In genomic region chr3:114332342-114333179, GRCh38 we compare ENCODE assay signal across 12 cellular contexts. TPM values are rescaled to one million over a fixed set of nuclear protein-coding genes. Genes with fewer than 3 reads are reported as not detected.
DNase-seq lines count a peak whose midpoint lies in the region; ATAC-seq, FAIRE-seq and TF ChIP-seq lines count a peak whose summit lies in the region.
"Had no signal": no experiment of that assay in that cellular context is flagged by ENCODE, and none has a peak within 500 bp of the region (broad histone marks: within the 10 kb centered on the region; RNA-seq: fewer than 3 reads in every experiment).

No MANE protein-coding gene starts in this region.

- TF ChIP-seq CTCF in PC-3 (conservative IDR thresholded peaks at IDR 0.05; ENCODE audit: low read depth, low read length) = no peak

- CTCF ChIA-PET in PC-3 (lab: Charles Lee) = no interaction called here

- peaks cover 27% of the 10 kb centered on the region for H3K4me1 Mint-ChIP-seq in memory B cell

- H3K4me1 ChIP-seq in PC-3 (ENCODE audit: insufficient read depth, low read length) = no peaks in the 10 kb centered on the region

- H3K27ac Mint-ChIP-seq in memory B cell = peak overlapping the region; percentile 95

- no peak for FAIRE-seq in GM12892 (lab: Jason Lieb, UNC)
- FAIRE-seq: bronchial epithelial cell had no signal

- H3K9ac ChIP-seq in PC-3 (ENCODE audit: low read length) = no peak overlapping the region

- no peaks in the 10 kb centered on the region for H3K9me2 ChIP-seq in PC-3 (replicated peaks; ENCODE audit: low read length)

- peak overlapping the region; percentile 35 for H3K4me3 Mint-ChIP-seq in memory B cell

- DNase-seq in NCI-H2107 treated with DMSO at 0.1 percent for 48 hours (lab: John Stamatoyannopoulos, UW; ENCODE audit: unreplicated experiment) = peak; percentile 78
- DNase-seq in memory B cell (ENCODE audit: low spot score in 2 of 2) = peak in 1 of 2 donors; percentile 17
- DNase-seq in LoVo (ENCODE audit: low spot score) = no peak
- DNase-seq in NCI-H2196 treated with DMSO at 0.1 percent for 48 hours (lab: John Stamatoyannopoulos, UW; ENCODE audit: unreplicated experiment) = no peak
- DNase-seq in GM12892 (ENCODE audit: insufficient read length) = no peak
- DNase-seq in PC-3 = no peak
- DNase-seq: DMS153, MV-4-11, RPMI8226 had no signal

- H3K4me3 ChIP-seq in PC-3 (ENCODE audit: low read length) = no peak overlapping the region

- H3K27me3 Mint-ChIP-seq in memory B cell = no peaks in the 10 kb centered on the region

- H3F3A ChIP-seq in PC-3 (ENCODE audit: low read length, unreplicated experiment) = no peaks in the 10 kb centered on the region

- peak; percentile 53 for ATAC-seq in GM19043 (IDR thresholded peaks at IDR 0.05; ENCODE audit: low read depth, unreplicated experiment)
- peak; percentile 30 for ATAC-seq in HG02623 (IDR thresholded peaks at IDR 0.05; ENCODE audit: unreplicated experiment)
- peak; percentile 90 for ATAC-seq in memory B cell (ENCODE audit: low read depth)
- ATAC-seq in PC-3 = no peak

- TF ChIP-seq POLR2A in GM12892 (IDR thresholded peaks at IDR 0.05; ENCODE audit: low read depth, low read length) = no peak

- POLR2A ChIA-PET in PC-3 (lab: Charles Lee; ENCODE audit: unreplicated experiment) = no interaction called here

- no peaks in the 10 kb centered on the region for H4K20me1 ChIP-seq in PC-3 (ENCODE audit: low read length)

- H3K4me2 ChIP-seq in PC-3 (ENCODE audit: low read length) = no peak overlapping the region

- H3K27ac ChIP-seq in PC-3 (ENCODE audit: low read length) = no peak overlapping the region

- H3K9me3 ChIP-seq in PC-3 (ENCODE audit: low read length) = no peaks in the 10 kb centered on the region

- H3K9me3 Mint-ChIP-seq in memory B cell = no peaks in the 10 kb centered on the region

- H3K36me3 Mint-ChIP-seq in memory B cell = peaks cover 15% of the 10 kb centered on the region

- H3K36me3 ChIP-seq in PC-3 (ENCODE audit: low read depth, low read length) = no peaks in the 10 kb centered on the region

- H2AFZ ChIP-seq in PC-3 (ENCODE audit: low read length) = no peak overlapping the region

- intact Hi-C loops in PC-3 (cut with micrococcal nuclease) = no loop called here

- H3K27me3 ChIP-seq in PC-3 (ENCODE audit: low read length) = no peaks in the 10 kb centered on the region

- H3K79me2 ChIP-seq in PC-3 (ENCODE audit: low read length) = no peaks in the 10 kb centered on the region

- BruUV-seq in PC-3 (replicated peaks; lab: Mats Ljungman, UMichigan) = no TSS peak

RNA-seq across cellular contexts. Expression of gene TIGIT, which starts 38.7 kb away (rescaled TPM):
- polyA plus RNA-seq in GM12892 (2012; ENCODE audit: missing spikeins) = 10.9 TPM
- total RNA-seq in PC-3 (2014; rRNA removed) = not detected in 2 replicates
- total RNA-seq: bronchial epithelial cell had no signal
